Comparison of ENCODE assay signal across 1 cellular context in the genomic region with DNA sequence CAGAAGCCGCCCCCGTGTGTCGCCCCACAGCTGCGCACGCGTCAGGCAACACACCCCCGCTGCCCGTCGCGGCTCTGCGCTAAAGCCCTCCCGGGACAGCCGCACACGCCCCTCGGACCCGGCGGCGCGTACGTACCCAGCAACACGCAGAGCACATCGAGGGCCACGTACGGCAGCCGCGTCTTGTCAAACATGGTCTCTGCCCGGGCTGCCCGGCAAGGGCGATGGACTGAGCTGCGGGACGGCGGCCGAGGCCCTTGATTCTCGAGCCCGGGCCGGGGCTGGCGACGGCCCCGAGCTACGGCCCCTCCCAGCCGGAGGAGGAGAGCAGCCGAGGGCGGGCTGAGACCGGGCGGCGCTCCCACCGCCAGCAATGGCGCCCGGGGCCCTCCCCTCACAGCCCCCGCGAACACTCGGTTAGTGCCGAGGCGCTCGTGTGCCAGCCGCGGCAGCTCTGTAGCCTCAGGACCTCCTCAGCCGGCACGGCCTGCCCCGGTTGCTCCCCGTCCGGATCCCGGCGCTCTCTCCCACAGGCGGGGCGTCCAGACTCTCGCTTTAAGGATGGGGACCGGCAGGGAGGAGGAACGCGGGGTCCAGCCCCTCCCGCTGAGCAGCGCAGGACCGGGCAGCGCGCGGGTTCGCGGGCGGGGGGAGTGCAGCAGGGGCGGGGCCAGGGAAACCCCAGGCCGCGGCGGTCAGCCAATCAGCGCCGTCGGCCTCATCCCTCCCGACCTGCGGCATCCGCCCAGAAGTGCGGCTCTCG.
TF ChIP-seq lines count a peak whose summit lies in the region.

A gene (minus strand): TSS at position 529 of the 763 bp plus-strand sequence. CDS start 335 bp downstream, at position 194.

TF ChIP-seq in HepG2, 621 proteins besides CTCF, POLR2A, EP300 and RAD21 (continued from another document and continues in another):
- TF ChIP-seq, protein P1, sequence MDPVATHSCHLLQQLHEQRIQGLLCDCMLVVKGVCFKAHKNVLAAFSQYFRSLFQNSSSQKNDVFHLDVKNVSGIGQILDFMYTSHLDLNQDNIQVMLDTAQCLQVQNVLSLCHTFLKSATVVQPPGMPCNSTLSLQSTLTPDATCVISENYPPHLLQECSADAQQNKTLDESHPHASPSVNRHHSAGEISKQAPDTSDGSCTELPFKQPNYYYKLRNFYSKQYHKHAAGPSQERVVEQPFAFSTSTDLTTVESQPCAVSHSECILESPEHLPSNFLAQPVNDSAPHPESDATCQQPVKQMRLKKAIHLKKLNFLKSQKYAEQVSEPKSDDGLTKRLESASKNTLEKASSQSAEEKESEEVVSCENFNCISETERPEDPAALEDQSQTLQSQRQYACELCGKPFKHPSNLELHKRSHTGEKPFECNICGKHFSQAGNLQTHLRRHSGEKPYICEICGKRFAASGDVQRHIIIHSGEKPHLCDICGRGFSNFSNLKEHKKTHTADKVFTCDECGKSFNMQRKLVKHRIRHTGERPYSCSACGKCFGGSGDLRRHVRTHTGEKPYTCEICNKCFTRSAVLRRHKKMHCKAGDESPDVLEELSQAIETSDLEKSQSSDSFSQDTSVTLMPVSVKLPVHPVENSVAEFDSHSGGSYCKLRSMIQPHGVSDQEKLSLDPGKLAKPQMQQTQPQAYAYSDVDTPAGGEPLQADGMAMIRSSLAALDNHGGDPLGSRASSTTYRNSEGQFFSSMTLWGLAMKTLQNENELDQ (CRISPR knock-in tag; IDR thresholded peaks at IDR 0.05; ENCODE audit: borderline replicate concordance): no peak
- TF ChIP-seq, protein P2, sequence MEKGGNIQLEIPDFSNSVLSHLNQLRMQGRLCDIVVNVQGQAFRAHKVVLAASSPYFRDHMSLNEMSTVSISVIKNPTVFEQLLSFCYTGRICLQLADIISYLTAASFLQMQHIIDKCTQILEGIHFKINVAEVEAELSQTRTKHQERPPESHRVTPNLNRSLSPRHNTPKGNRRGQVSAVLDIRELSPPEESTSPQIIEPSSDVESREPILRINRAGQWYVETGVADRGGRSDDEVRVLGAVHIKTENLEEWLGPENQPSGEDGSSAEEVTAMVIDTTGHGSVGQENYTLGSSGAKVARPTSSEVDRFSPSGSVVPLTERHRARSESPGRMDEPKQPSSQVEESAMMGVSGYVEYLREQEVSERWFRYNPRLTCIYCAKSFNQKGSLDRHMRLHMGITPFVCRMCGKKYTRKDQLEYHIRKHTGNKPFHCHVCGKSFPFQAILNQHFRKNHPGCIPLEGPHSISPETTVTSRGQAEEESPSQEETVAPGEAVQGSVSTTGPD (CRISPR knock-in tag; IDR thresholded peaks at IDR 0.05): no peak
- TF ChIP-seq ZFP41 (CRISPR knock-in tag; IDR thresholded peaks at IDR 0.05; ENCODE audit: borderline replicate concordance): 0 out of 2 replicates have a peak, but pooled peaks have one; percentile 21
- TF ChIP-seq, protein P3, sequence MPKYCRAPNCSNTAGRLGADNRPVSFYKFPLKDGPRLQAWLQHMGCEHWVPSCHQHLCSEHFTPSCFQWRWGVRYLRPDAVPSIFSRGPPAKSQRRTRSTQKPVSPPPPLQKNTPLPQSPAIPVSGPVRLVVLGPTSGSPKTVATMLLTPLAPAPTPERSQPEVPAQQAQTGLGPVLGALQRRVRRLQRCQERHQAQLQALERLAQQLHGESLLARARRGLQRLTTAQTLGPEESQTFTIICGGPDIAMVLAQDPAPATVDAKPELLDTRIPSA (CRISPR knock-in tag; IDR thresholded peaks at IDR 0.05; ENCODE audit: borderline replicate concordance): 0 out of 2 replicates have a peak, but pooled peaks have one; percentile 8
- no peak for TF ChIP-seq HDAC6 (IDR thresholded peaks at IDR 0.05; ENCODE audit: low read depth, low read length)
- TF ChIP-seq ZNF557 (CRISPR knock-in tag; IDR thresholded peaks at IDR 0.05): no peak
- peak; percentile 88 for TF ChIP-seq GTF3A (CRISPR knock-in tag; conservative IDR thresholded peaks at IDR 0.05)
- TF ChIP-seq, protein P4, sequence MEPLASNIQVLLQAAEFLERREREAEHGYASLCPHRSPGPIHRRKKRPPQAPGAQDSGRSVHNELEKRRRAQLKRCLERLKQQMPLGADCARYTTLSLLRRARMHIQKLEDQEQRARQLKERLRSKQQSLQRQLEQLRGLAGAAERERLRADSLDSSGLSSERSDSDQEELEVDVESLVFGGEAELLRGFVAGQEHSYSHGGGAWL (CRISPR knock-in tag; IDR thresholded peaks at IDR 0.05): peak; percentile 54
- no peak for TF ChIP-seq SETDB1 (CRISPR knock-in tag; IDR thresholded peaks at IDR 0.05; ENCODE audit: borderline replicate concordance)
- TF ChIP-seq ZFP62 (CRISPR knock-in tag; IDR thresholded peaks at IDR 0.05): no peak
- TF ChIP-seq, protein P5, sequence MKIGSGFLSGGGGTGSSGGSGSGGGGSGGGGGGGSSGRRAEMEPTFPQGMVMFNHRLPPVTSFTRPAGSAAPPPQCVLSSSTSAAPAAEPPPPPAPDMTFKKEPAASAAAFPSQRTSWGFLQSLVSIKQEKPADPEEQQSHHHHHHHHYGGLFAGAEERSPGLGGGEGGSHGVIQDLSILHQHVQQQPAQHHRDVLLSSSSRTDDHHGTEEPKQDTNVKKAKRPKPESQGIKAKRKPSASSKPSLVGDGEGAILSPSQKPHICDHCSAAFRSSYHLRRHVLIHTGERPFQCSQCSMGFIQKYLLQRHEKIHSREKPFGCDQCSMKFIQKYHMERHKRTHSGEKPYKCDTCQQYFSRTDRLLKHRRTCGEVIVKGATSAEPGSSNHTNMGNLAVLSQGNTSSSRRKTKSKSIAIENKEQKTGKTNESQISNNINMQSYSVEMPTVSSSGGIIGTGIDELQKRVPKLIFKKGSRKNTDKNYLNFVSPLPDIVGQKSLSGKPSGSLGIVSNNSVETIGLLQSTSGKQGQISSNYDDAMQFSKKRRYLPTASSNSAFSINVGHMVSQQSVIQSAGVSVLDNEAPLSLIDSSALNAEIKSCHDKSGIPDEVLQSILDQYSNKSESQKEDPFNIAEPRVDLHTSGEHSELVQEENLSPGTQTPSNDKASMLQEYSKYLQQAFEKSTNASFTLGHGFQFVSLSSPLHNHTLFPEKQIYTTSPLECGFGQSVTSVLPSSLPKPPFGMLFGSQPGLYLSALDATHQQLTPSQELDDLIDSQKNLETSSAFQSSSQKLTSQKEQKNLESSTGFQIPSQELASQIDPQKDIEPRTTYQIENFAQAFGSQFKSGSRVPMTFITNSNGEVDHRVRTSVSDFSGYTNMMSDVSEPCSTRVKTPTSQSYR (CRISPR knock-in tag; IDR thresholded peaks at IDR 0.05; ENCODE audit: borderline replicate concordance): no peak
- TF ChIP-seq, protein P6, sequence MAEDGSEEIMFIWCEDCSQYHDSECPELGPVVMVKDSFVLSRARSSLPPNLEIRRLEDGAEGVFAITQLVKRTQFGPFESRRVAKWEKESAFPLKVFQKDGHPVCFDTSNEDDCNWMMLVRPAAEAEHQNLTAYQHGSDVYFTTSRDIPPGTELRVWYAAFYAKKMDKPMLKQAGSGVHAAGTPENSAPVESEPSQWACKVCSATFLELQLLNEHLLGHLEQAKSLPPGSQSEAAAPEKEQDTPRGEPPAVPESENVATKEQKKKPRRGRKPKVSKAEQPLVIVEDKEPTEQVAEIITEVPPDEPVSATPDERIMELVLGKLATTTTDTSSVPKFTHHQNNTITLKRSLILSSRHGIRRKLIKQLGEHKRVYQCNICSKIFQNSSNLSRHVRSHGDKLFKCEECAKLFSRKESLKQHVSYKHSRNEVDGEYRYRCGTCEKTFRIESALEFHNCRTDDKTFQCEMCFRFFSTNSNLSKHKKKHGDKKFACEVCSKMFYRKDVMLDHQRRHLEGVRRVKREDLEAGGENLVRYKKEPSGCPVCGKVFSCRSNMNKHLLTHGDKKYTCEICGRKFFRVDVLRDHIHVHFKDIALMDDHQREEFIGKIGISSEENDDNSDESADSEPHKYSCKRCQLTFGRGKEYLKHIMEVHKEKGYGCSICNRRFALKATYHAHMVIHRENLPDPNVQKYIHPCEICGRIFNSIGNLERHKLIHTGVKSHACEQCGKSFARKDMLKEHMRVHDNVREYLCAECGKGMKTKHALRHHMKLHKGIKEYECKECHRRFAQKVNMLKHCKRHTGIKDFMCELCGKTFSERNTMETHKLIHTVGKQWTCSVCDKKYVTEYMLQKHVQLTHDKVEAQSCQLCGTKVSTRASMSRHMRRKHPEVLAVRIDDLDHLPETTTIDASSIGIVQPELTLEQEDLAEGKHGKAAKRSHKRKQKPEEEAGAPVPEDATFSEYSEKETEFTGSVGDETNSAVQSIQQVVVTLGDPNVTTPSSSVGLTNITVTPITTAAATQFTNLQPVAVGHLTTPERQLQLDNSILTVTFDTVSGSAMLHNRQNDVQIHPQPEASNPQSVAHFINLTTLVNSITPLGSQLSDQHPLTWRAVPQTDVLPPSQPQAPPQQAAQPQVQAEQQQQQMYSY (CRISPR knock-in tag; IDR thresholded peaks at IDR 0.05): no peak
- no peak for TF ChIP-seq NCOA1 (CRISPR knock-in tag; IDR thresholded peaks at IDR 0.05)
- no peak for TF ChIP-seq ZFP1 (CRISPR knock-in tag; IDR thresholded peaks at IDR 0.05)
- TF ChIP-seq NBN (conservative IDR thresholded peaks at IDR 0.05): no peak
- TF ChIP-seq CEBPG (CRISPR knock-in tag; IDR thresholded peaks at IDR 0.05): no peak
- TF ChIP-seq TEAD3 (CRISPR knock-in tag; optimal IDR thresholded peaks at IDR 0.05; ENCODE audit: borderline replicate concordance): peak; percentile 12
- no peak for TF ChIP-seq ZNF251 (CRISPR knock-in tag; IDR thresholded peaks at IDR 0.05)
- TF ChIP-seq CC2D1A (CRISPR knock-in tag; IDR thresholded peaks at IDR 0.05): no peak
- TF ChIP-seq ZNF564 (CRISPR knock-in tag; IDR thresholded peaks at IDR 0.05): peak; percentile 56; the same call in 1 of the 2 replicates
- peak; percentile 87 for TF ChIP-seq PHF8 (CRISPR knock-in tag; IDR thresholded peaks at IDR 0.05)
- 0 out of 2 replicates have a peak, but pooled peaks have one; percentile 35 for TF ChIP-seq TOPORS (CRISPR knock-in tag; IDR thresholded peaks at IDR 0.05)
- TF ChIP-seq, protein P7, sequence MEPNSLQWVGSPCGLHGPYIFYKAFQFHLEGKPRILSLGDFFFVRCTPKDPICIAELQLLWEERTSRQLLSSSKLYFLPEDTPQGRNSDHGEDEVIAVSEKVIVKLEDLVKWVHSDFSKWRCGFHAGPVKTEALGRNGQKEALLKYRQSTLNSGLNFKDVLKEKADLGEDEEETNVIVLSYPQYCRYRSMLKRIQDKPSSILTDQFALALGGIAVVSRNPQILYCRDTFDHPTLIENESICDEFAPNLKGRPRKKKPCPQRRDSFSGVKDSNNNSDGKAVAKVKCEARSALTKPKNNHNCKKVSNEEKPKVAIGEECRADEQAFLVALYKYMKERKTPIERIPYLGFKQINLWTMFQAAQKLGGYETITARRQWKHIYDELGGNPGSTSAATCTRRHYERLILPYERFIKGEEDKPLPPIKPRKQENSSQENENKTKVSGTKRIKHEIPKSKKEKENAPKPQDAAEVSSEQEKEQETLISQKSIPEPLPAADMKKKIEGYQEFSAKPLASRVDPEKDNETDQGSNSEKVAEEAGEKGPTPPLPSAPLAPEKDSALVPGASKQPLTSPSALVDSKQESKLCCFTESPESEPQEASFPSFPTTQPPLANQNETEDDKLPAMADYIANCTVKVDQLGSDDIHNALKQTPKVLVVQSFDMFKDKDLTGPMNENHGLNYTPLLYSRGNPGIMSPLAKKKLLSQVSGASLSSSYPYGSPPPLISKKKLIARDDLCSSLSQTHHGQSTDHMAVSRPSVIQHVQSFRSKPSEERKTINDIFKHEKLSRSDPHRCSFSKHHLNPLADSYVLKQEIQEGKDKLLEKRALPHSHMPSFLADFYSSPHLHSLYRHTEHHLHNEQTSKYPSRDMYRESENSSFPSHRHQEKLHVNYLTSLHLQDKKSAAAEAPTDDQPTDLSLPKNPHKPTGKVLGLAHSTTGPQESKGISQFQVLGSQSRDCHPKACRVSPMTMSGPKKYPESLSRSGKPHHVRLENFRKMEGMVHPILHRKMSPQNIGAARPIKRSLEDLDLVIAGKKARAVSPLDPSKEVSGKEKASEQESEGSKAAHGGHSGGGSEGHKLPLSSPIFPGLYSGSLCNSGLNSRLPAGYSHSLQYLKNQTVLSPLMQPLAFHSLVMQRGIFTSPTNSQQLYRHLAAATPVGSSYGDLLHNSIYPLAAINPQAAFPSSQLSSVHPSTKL (CRISPR knock-in tag; IDR thresholded peaks at IDR 0.05): peak; percentile 38
- no peak for TF ChIP-seq ZNF720 (CRISPR knock-in tag; IDR thresholded peaks at IDR 0.05)
- peak; percentile 39; the same call in 1 of the 2 replicates for TF ChIP-seq ARNTL (CRISPR knock-in tag; IDR thresholded peaks at IDR 0.05)
- peak; percentile 27 for TF ChIP-seq SPEN (CRISPR knock-in tag; IDR thresholded peaks at IDR 0.05; ENCODE audit: low read depth)
- TF ChIP-seq, protein P8, sequence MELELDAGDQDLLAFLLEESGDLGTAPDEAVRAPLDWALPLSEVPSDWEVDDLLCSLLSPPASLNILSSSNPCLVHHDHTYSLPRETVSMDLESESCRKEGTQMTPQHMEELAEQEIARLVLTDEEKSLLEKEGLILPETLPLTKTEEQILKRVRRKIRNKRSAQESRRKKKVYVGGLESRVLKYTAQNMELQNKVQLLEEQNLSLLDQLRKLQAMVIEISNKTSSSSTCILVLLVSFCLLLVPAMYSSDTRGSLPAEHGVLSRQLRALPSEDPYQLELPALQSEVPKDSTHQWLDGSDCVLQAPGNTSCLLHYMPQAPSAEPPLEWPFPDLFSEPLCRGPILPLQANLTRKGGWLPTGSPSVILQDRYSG (CRISPR knock-in tag; IDR thresholded peaks at IDR 0.05): 0 out of 2 replicates have a peak, but pooled peaks have one; percentile 64
- TF ChIP-seq, protein P9, sequence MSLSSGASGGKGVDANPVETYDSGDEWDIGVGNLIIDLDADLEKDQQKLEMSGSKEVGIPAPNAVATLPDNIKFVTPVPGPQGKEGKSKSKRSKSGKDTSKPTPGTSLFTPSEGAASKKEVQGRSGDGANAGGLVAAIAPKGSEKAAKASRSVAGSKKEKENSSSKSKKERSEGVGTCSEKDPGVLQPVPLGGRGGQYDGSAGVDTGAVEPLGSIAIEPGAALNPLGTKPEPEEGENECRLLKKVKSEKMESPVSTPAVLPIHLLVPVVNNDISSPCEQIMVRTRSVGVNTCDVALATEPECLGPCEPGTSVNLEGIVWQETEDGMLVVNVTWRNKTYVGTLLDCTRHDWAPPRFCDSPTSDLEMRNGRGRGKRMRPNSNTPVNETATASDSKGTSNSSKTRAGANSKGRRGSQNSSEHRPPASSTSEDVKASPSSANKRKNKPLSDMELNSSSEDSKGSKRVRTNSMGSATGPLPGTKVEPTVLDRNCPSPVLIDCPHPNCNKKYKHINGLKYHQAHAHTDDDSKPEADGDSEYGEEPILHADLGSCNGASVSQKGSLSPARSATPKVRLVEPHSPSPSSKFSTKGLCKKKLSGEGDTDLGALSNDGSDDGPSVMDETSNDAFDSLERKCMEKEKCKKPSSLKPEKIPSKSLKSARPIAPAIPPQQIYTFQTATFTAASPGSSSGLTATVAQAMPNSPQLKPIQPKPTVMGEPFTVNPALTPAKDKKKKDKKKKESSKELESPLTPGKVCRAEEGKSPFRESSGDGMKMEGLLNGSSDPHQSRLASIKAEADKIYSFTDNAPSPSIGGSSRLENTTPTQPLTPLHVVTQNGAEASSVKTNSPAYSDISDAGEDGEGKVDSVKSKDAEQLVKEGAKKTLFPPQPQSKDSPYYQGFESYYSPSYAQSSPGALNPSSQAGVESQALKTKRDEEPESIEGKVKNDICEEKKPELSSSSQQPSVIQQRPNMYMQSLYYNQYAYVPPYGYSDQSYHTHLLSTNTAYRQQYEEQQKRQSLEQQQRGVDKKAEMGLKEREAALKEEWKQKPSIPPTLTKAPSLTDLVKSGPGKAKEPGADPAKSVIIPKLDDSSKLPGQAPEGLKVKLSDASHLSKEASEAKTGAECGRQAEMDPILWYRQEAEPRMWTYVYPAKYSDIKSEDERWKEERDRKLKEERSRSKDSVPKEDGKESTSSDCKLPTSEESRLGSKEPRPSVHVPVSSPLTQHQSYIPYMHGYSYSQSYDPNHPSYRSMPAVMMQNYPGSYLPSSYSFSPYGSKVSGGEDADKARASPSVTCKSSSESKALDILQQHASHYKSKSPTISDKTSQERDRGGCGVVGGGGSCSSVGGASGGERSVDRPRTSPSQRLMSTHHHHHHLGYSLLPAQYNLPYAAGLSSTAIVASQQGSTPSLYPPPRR (CRISPR knock-in tag; IDR thresholded peaks at IDR 0.05; ENCODE audit: borderline replicate concordance): no peak
